ENCODE assay signal across 22 cellular contexts in genomic region chr10:62170738-62171137, GRCh38.
"Had no signal": no experiment of that assay in that cellular context is flagged by ENCODE, and none has a peak within 500 bp of the region (broad histone marks: within the 10 kb centered on the region; RNA-seq: fewer than 3 reads in every experiment).

No MANE protein-coding gene starts in this region.

- H3K4me2 ChIP-seq: hepatocyte, neural progenitor cell had no signal

- H2AFZ ChIP-seq: hepatocyte, neural progenitor cell had no signal

- DNase-seq: colonic mucosa; effector CD4-positive, alpha-beta T cell; endodermal cell; erythroblast; foreskin keratinocyte; head of caudate nucleus; left colon; mucosa of descending colon; nucleus accumbens; ovary; sigmoid colon; stimulated activated CD4-positive, alpha-beta T cell treated with anti-CD3 and anti-CD28 coated beads, Interleukin-2, amount 100 ng/mL, for 24 hours; stimulated activated CD4-positive, alpha-beta T cell treated with anti-CD3 and anti-CD28 coated beads, Interleukin-4, amount 100 ng/mL, for 4 hours; stimulated activated naive B cell treated with anti-CD40 and anti-IgM and Interleukin-4, amounts not matched to agents 10 μg/mL and 1 μg/mL and 100 μg/mL, for 72 hours; stimulated activated naive CD8-positive, alpha-beta T cell treated with anti-CD3 and anti-CD28 coated beads, Interleukin-15, amount 100 ng/mL, for 72 hours; testis had no signal

- H3K27me3 Mint-ChIP-seq: natural killer cell treated with Interleukin-12 subunit alpha and Interleukin-12 subunit beta and Interleukin-15 and Interleukin-18, amount 100 ng/mL, for 72 hours; stimulated activated naive B cell treated with anti-CD40 and anti-IgM and Interleukin-4, amounts not matched to agents 10 μg/mL and 1 μg/mL and 100 μg/mL, for 72 hours; stimulated activated naive CD8-positive, alpha-beta T cell treated with anti-CD3 and anti-CD28 coated beads, Interleukin-15, amount 100 ng/mL, for 72 hours had no signal

- H3K27ac ChIP-seq: colonic mucosa, foreskin keratinocyte, hepatocyte, neural progenitor cell, ovary, right atrium auricular region, sigmoid colon, skin epidermis, testis, tibial nerve had no signal

- H3K4me3 ChIP-seq: colonic mucosa, hepatocyte, mucosa of descending colon, neural progenitor cell, ovary, right atrium auricular region, sigmoid colon, skin epidermis, testis, tibial nerve had no signal

- H3K9me3 ChIP-seq: colonic mucosa, mucosa of descending colon, ovary, sigmoid colon, testis had no signal

- H3K4me1 Mint-ChIP-seq: endodermal cell, neural progenitor cell had no signal

- H3K27ac Mint-ChIP-seq: endodermal cell; neural progenitor cell; stimulated activated naive CD8-positive, alpha-beta T cell treated with anti-CD3 and anti-CD28 coated beads, Interleukin-15, amount 100 ng/mL, for 72 hours had no signal

- ATAC-seq: foreskin keratinocyte; left colon; mucosa of descending colon; natural killer cell treated with Interleukin-12 subunit alpha and Interleukin-12 subunit beta and Interleukin-15 and Interleukin-18, amount 100 ng/mL, for 72 hours; stimulated activated naive CD8-positive, alpha-beta T cell treated with anti-CD3 and anti-CD28 coated beads, Interleukin-15, amount 100 ng/mL, for 72 hours had no signal

- H3K4me3 Mint-ChIP-seq: endodermal cell; natural killer cell treated with Interleukin-12 subunit alpha and Interleukin-12 subunit beta and Interleukin-15 and Interleukin-18, amount 100 ng/mL, for 72 hours; neural progenitor cell; stimulated activated naive B cell treated with anti-CD40 and anti-IgM and Interleukin-4, amounts not matched to agents 10 μg/mL and 1 μg/mL and 100 μg/mL, for 72 hours; stimulated activated naive CD8-positive, alpha-beta T cell treated with anti-CD3 and anti-CD28 coated beads, Interleukin-15, amount 100 ng/mL, for 72 hours had no signal

- H3K79me2 ChIP-seq: hepatocyte had no signal

- H3K4me1 ChIP-seq: colonic mucosa, foreskin keratinocyte, neural progenitor cell, testis had no signal

- H3K27me3 ChIP-seq: colonic mucosa, foreskin keratinocyte, hepatocyte, neural progenitor cell, ovary, right atrium auricular region, sigmoid colon, testis, tibial nerve had no signal

- H3K9ac ChIP-seq: neural progenitor cell had no signal

- H3K36me3 ChIP-seq: colonic mucosa, neural progenitor cell, ovary, right atrium auricular region, sigmoid colon, tibial nerve had no signal
